Comparison of ENCODE assay signal across 9 cellular contexts in genomic region chr19:4730740-4731171, GRCh38. TPM values are rescaled to one million over a fixed set of nuclear protein-coding genes. Genes with fewer than 3 reads are reported as not detected.
A peak's percentile ranks its signal among the peaks of the same experiment; 100 is the strongest.
DNase-seq lines count a peak whose midpoint lies in the region; ATAC-seq, FAIRE-seq and TF ChIP-seq lines count a peak whose summit lies in the region.
"Had no signal": no experiment of that assay in that cellular context is flagged by ENCODE, and none has a peak within 500 bp of the region (broad histone marks: within the 10 kb centered on the region; RNA-seq: fewer than 3 reads in every experiment).

No MANE protein-coding gene starts in this region.

- no peak for ATAC-seq in GM21723 (IDR thresholded peaks at IDR 0.05; ENCODE audit: unreplicated experiment)

- peak; percentile 80 for TF ChIP-seq CTCF in GM12873 (IDR thresholded peaks at IDR 0.05; ENCODE audit: insufficient read depth, low read depth, low read length, missing control alignments)
- peak; percentile 52 for TF ChIP-seq CTCF in kidney epithelial cell (IDR thresholded peaks at IDR 0.05; ENCODE audit: insufficient read depth, low read length, poor library complexity, severe bottlenecking)

- no peak for FAIRE-seq in RCC 7860 (lab: Jason Lieb, UNC)

- peaks cover 2% of the 10 kb centered on the region for H3K27me3 ChIP-seq in kidney epithelial cell (ENCODE audit: control insufficient read depth, insufficient read depth, low read length)
- H3K27me3 ChIP-seq: SJSA1 had no signal

- no peak overlapping the region for H3K4me3 ChIP-seq in kidney epithelial cell (ENCODE audit: low read depth, low read length)
- H3K4me3 ChIP-seq: SJSA1 had no signal

- no peaks in the 10 kb centered on the region for H3K36me3 ChIP-seq in kidney epithelial cell (ENCODE audit: control insufficient read depth, insufficient read depth, low read length)
- H3K36me3 ChIP-seq: SJSA1 had no signal

- DNase-seq in RPMI8226 (peak; percentile 56), kidney epithelial cell (ENCODE audit: low read depth) (no peak), RCC 7860 (ENCODE audit: low spot score) (no peak), NOMO-1 treated with dmso at 0.1 percent for 144 hours (lab: John Stamatoyannopoulos, UW; ENCODE audit: unreplicated experiment) (no peak)
- DNase-seq in activated naive CD4-positive, alpha-beta T cell treated with anti-CD3 and anti-CD28 coated beads, Interleukin-2, amount 50 U/mL, for 16 hours, result peak; percentile 68
- peak; percentile 41 for DNase-seq in stimulated activated CD8-positive, alpha-beta memory T cell treated with anti-CD3 and anti-CD28 coated beads, Interleukin-7, amount 100 ng/mL, for 24 hours (ENCODE audit: low read depth)

RNA-seq across cellular contexts. Expression of gene DPP9, which starts 7.1 kb away (rescaled TPM):
- 67.8 and 128 TPM in 2 replicates for total RNA-seq in kidney epithelial cell

Comparison
In these comparisons a context has a peak if more than half of its experiments do, and no peak if none do; other contexts are left out.
1. DNase-seq: peak in RPMI8226 (single experiment), activated naive CD4-positive, alpha-beta T cell treated with anti-CD3 and anti-CD28 coated beads, Interleukin-2, amount 50 U/mL, for 16 hours (single experiment) and stimulated activated CD8-positive, alpha-beta memory T cell treated with anti-CD3 and anti-CD28 coated beads, Interleukin-7, amount 100 ng/mL, for 24 hours (single experiment); none in kidney epithelial cell (single experiment), RCC 7860 (single experiment) and NOMO-1 treated with dmso at 0.1 percent for 144 hours (single experiment).